In genomic region chr7:90792301-90792700, GRCh38 we compare ENCODE assay signal across 22 cellular contexts.
DNase-seq lines count a peak whose midpoint lies in the region; ATAC-seq, FAIRE-seq and TF ChIP-seq lines count a peak whose summit lies in the region.
"Had no signal": no experiment of that assay in that cellular context is flagged by ENCODE, and none has a peak within 500 bp of the region (broad histone marks: within the 10 kb centered on the region; RNA-seq: fewer than 3 reads in every experiment).

No MANE protein-coding gene starts in this region.

- H3K4me1 Mint-ChIP-seq in activated T-cell treated with anti-CD3 and anti-CD28 coated beads, Interleukin-2, amount 50 U/mL, for 72 hours (ENCODE audit: low read depth): no peaks in the 10 kb centered on the region
- H3K4me1 Mint-ChIP-seq in stimulated activated memory B cell treated with anti-CD40 and anti-IgM and Interleukin-4, amounts not matched to agents 10 μg/mL and 1 μg/mL and 100 μg/mL, for 72 hours: peaks cover 39% of the 10 kb centered on the region
- no peaks in the 10 kb centered on the region for H3K4me1 Mint-ChIP-seq in stimulated activated naive CD8-positive, alpha-beta T cell treated with anti-CD3 and anti-CD28 coated beads, Interleukin-15, amount 100 ng/mL, for 72 hours
- H3K4me1 Mint-ChIP-seq: CD4-positive, CD25-positive, alpha-beta regulatory T cell had no signal

- H3K9ac ChIP-seq in GM12878 (ENCODE audit: control insufficient read depth, insufficient read depth, low read length): no peak overlapping the region
- H3K9ac ChIP-seq: BLaER1 had no signal

- peaks cover 6 to 15% of the 10 kb centered on the region in 2 donors for H3K36me3 Mint-ChIP-seq in activated T-cell treated with anti-CD3 and anti-CD28 coated beads, Interleukin-2, amount 50 U/mL, for 72 hours (ENCODE audit: insufficient read depth in 2 of 2)
- H3K36me3 Mint-ChIP-seq in stimulated activated memory B cell treated with anti-CD40 and anti-IgM and Interleukin-4, amounts not matched to agents 10 μg/mL and 1 μg/mL and 100 μg/mL, for 72 hours: peaks cover 71% of the 10 kb centered on the region
- H3K36me3 Mint-ChIP-seq: CD4-positive, CD25-positive, alpha-beta regulatory T cell; CD8-positive, alpha-beta T cell had no signal

- H4K20me1 ChIP-seq in GM12878 (ENCODE audit: control insufficient read depth, insufficient read depth): no peaks in the 10 kb centered on the region
- H4K20me1 ChIP-seq: BLaER1 had no signal

- POLR2A ChIA-PET in GM12878 (lab: Charles Lee): no interaction called here

- H3K27me3 Mint-ChIP-seq in activated T-cell treated with anti-CD3 and anti-CD28 coated beads, Interleukin-2, amount 50 U/mL, for 72 hours (ENCODE audit: low read depth): no peaks in the 10 kb centered on the region
- H3K27me3 Mint-ChIP-seq in stimulated activated memory B cell treated with anti-CD40 and anti-IgM and Interleukin-4, amounts not matched to agents 10 μg/mL and 1 μg/mL and 100 μg/mL, for 72 hours: no peaks in the 10 kb centered on the region
- no peaks in the 10 kb centered on the region for H3K27me3 Mint-ChIP-seq in stimulated activated naive CD8-positive, alpha-beta T cell treated with anti-CD3 and anti-CD28 coated beads, Interleukin-15, amount 100 ng/mL, for 72 hours
- H3K27me3 Mint-ChIP-seq: B cell; CD4-positive, CD25-positive, alpha-beta regulatory T cell had no signal

- RAD21 ChIA-PET in GM12878 (lab: Charles Lee; ENCODE audit: unreplicated experiment): no interaction called here

- H3K27me3 ChIP-seq in GM12878 (replicated peaks in 1 of 2; ENCODE audit: control insufficient read depth in 2 of 2, insufficient read depth in 2 of 2, low read length in 1 of 2) (no peaks in the 10 kb centered on the region), upper lobe of right lung (no peaks in the 10 kb centered on the region)
- H3K27me3 ChIP-seq: BLaER1 had no signal

- no peak for TF ChIP-seq RAD21 in GM12878 (IDR thresholded peaks at IDR 0.05; ENCODE audit: insufficient read depth, low read depth, low read length)

- no peak for TF ChIP-seq CTCF in GM12878 (IDR thresholded peaks at IDR 0.05 in 2 of 3, conservative IDR thresholded peaks at IDR 0.05 in 1 of 3; ENCODE audit: control insufficient read depth in 2 of 3, extremely low read depth in 1 of 3, insufficient read depth in 1 of 3, low read depth in 3 of 3, low read length in 3 of 3)
- no peak for TF ChIP-seq CTCF in upper lobe of right lung (IDR thresholded peaks at IDR 0.05)

- no peak overlapping the region for H3K4me3 Mint-ChIP-seq in activated T-cell treated with anti-CD3 and anti-CD28 coated beads, Interleukin-2, amount 50 U/mL, for 72 hours
- no peak overlapping the region for H3K4me3 Mint-ChIP-seq in stimulated activated memory B cell treated with anti-CD40 and anti-IgM and Interleukin-4, amounts not matched to agents 10 μg/mL and 1 μg/mL and 100 μg/mL, for 72 hours
- no peak overlapping the region for H3K4me3 Mint-ChIP-seq in stimulated activated naive CD8-positive, alpha-beta T cell treated with anti-CD3 and anti-CD28 coated beads, Interleukin-15, amount 100 ng/mL, for 72 hours
- H3K4me3 Mint-ChIP-seq: B cell; CD8-positive, alpha-beta T cell; HFFc6 had no signal

- CTCF ChIA-PET in GM12878 (lab: Yijun Ruan, JAX): no interaction called here

- WGBS in GM12878 (ENCODE audit: insufficient coverage, insufficient replicate concordance, low lambda C conversion rate, missing lambda C conversion rate): 0% methylated on average over 1 of the region's 1 CpG

- intact Hi-C loops in GM12878 (cut with micrococcal nuclease; ENCODE audit: unreplicated experiment) (no loop called here), upper lobe of right lung (cut with DNase I) (no loop called here)

- no TSS peak for BruUV-seq in GM12878 (replicated peaks; lab: Mats Ljungman, UMichigan)

- H3K9me3 ChIP-seq in GM12878 (replicated peaks; ENCODE audit: control insufficient read depth, insufficient read depth, low read length) (peaks cover 10% of the 10 kb centered on the region; the same call in 2 of the 3 replicates), upper lobe of right lung (peaks cover 13% of the 10 kb centered on the region)
- H3K9me3 ChIP-seq: HAP-1 had no signal

- no peak for TF ChIP-seq EP300 in GM12878 (IDR thresholded peaks at IDR 0.05; ENCODE audit: borderline replicate concordance in 1 of 2, control insufficient read depth in 1 of 2, low read depth in 2 of 2, low read length in 2 of 2)

- no peak for DNase-seq in activated T-cell treated with anti-CD3 and anti-CD28 coated beads, Interleukin-2, amount 50 U/mL, for 72 hours
- DNase-seq in activated T-cell treated with anti-CD3 and anti-CD28 coated beads for 4 hours (no peak), GM12878 (ENCODE audit: low read depth, low spot score) (no peak), upper lobe of right lung (no peak), frontal cortex (ENCODE audit: low spot score in 2 of 2) (no peak)
- DNase-seq in stimulated activated naive CD8-positive, alpha-beta T cell treated with anti-CD3 and anti-CD28 coated beads, Interleukin-15, amount 100 ng/mL, for 72 hours: no peak
- DNase-seq: Caco-2; CD4-positive, CD25-positive, alpha-beta regulatory T cell; CD8-positive, alpha-beta T cell; DMS 273 treated with DMSO at 0.1 percent for 48 hours; DMS79; EL; GDM1; GOT3; HFFc6 had no signal

- H3K4me1 ChIP-seq in GM12878 (ENCODE audit: control insufficient read depth, insufficient read depth, low read length) (no peaks in the 10 kb centered on the region), upper lobe of right lung (no peaks in the 10 kb centered on the region)
- H3K4me1 ChIP-seq: BLaER1, Caco-2, HAP-1 had no signal

- H3K4me3 ChIP-seq in GM12878: no peak overlapping the region
- H3K4me3 ChIP-seq in upper lobe of right lung: no peak overlapping the region
- H3K4me3 ChIP-seq: BLaER1, HAP-1 had no signal

- FAIRE-seq in GM12878 (lab: Jason Lieb, UNC) (no peak), frontal cortex (lab: Jason Lieb, UNC) (no peak)
- FAIRE-seq: GM12892, H54 had no signal

- SMC1A ChIA-PET in GM12878 (lab: Charles Lee; ENCODE audit: uncharacterized antibody, unreplicated experiment): interaction anchor here (1.0 kb wide), 1 partner anchor 15 kb away, joined by 4 read pairs; no protein-coding TSS in a partner anchor

- TF ChIP-seq POLR2A in GM12878 (IDR thresholded peaks at IDR 0.05; ENCODE audit: low read depth, low read length): no peak

- in situ Hi-C loops in GM12878 (cut with MboI): no loop called here

- H3K27ac Mint-ChIP-seq in activated T-cell treated with anti-CD3 and anti-CD28 coated beads, Interleukin-2, amount 50 U/mL, for 72 hours: no peak overlapping the region
- H3K27ac Mint-ChIP-seq in stimulated activated memory B cell treated with anti-CD40 and anti-IgM and Interleukin-4, amounts not matched to agents 10 μg/mL and 1 μg/mL and 100 μg/mL, for 72 hours: peak overlapping the region; percentile 76
- no peak overlapping the region for H3K27ac Mint-ChIP-seq in stimulated activated naive CD8-positive, alpha-beta T cell treated with anti-CD3 and anti-CD28 coated beads, Interleukin-15, amount 100 ng/mL, for 72 hours
- H3K27ac Mint-ChIP-seq: B cell; CD4-positive, CD25-positive, alpha-beta regulatory T cell; CD8-positive, alpha-beta T cell; HFFc6 had no signal

- ATAC-seq in activated T-cell treated with anti-CD3 and anti-CD28 coated beads, Interleukin-2, amount 50 U/mL, for 72 hours (replicated peaks in 1 of 2): peak; percentile 42 to 52
- ATAC-seq in GM12878 (peak; percentile 31; the same call in 2 of the 3 replicates), upper lobe of right lung (no peak)
- no peak for ATAC-seq in stimulated activated memory B cell treated with anti-CD40 and anti-IgM and Interleukin-4, amounts not matched to agents 10 μg/mL and 1 μg/mL and 100 μg/mL, for 72 hours
- peak; percentile 35 for ATAC-seq in stimulated activated naive CD8-positive, alpha-beta T cell treated with anti-CD3 and anti-CD28 coated beads, Interleukin-15, amount 100 ng/mL, for 72 hours
- ATAC-seq: CD8-positive, alpha-beta T cell had no signal

- no peak overlapping the region for H2AFZ ChIP-seq in GM12878 (ENCODE audit: control insufficient read depth, low read depth, low read length)

- no peak overlapping the region for H3K27ac ChIP-seq in GM12878 (ENCODE audit: control insufficient read depth, insufficient read depth)
- no peak overlapping the region for H3K27ac ChIP-seq in upper lobe of right lung
- H3K27ac ChIP-seq: BLaER1, C4-2B had no signal

- H3K9me3 Mint-ChIP-seq in activated T-cell treated with anti-CD3 and anti-CD28 coated beads, Interleukin-2, amount 50 U/mL, for 72 hours: peaks cover 13% of the 10 kb centered on the region in 2 donors
- H3K9me3 Mint-ChIP-seq in stimulated activated memory B cell treated with anti-CD40 and anti-IgM and Interleukin-4, amounts not matched to agents 10 μg/mL and 1 μg/mL and 100 μg/mL, for 72 hours: peaks cover 19% of the 10 kb centered on the region
- peaks cover 22 to 35% of the 10 kb centered on the region in 2 donors for H3K9me3 Mint-ChIP-seq in stimulated activated naive CD8-positive, alpha-beta T cell treated with anti-CD3 and anti-CD28 coated beads, Interleukin-15, amount 100 ng/mL, for 72 hours

- H3K4me2 ChIP-seq in GM12878 (ENCODE audit: control insufficient read depth, insufficient read depth): no peak overlapping the region
- H3K4me2 ChIP-seq: BLaER1 had no signal

- H3K79me2 ChIP-seq in GM12878 (ENCODE audit: control insufficient read depth, insufficient read depth, low read length): no peaks in the 10 kb centered on the region

- H3K36me3 ChIP-seq in GM12878 (ENCODE audit: control insufficient read depth in 2 of 2, insufficient read depth in 2 of 2, low read length in 1 of 2): no peaks in the 10 kb centered on the region
- H3K36me3 ChIP-seq in upper lobe of right lung: no peaks in the 10 kb centered on the region
- H3K36me3 ChIP-seq: HAP-1 had no signal

TF ChIP-seq in GM12878, 131 proteins besides CTCF, POLR2A, EP300 and RAD21 (continues in another document):
- TF ChIP-seq SMC3 (IDR thresholded peaks at IDR 0.05; ENCODE audit: borderline replicate concordance, low read length): no peak
- no peak for TF ChIP-seq NKRF (conservative IDR thresholded peaks at IDR 0.05)

Comparison
In these comparisons a context has a peak if more than half of its experiments do, and no peak if none do; other contexts are left out.
1. ATAC-seq: peak in activated T-cell treated with anti-CD3 and anti-CD28 coated beads, Interleukin-2, amount 50 U/mL, for 72 hours (2 of 2), GM12878 (single experiment) and stimulated activated naive CD8-positive, alpha-beta T cell treated with anti-CD3 and anti-CD28 coated beads, Interleukin-15, amount 100 ng/mL, for 72 hours (single experiment); none in stimulated activated memory B cell treated with anti-CD40 and anti-IgM and Interleukin-4, amounts not matched to agents 10 μg/mL and 1 μg/mL and 100 μg/mL, for 72 hours (single experiment) and upper lobe of right lung (single experiment).